In the genomic region with DNA sequence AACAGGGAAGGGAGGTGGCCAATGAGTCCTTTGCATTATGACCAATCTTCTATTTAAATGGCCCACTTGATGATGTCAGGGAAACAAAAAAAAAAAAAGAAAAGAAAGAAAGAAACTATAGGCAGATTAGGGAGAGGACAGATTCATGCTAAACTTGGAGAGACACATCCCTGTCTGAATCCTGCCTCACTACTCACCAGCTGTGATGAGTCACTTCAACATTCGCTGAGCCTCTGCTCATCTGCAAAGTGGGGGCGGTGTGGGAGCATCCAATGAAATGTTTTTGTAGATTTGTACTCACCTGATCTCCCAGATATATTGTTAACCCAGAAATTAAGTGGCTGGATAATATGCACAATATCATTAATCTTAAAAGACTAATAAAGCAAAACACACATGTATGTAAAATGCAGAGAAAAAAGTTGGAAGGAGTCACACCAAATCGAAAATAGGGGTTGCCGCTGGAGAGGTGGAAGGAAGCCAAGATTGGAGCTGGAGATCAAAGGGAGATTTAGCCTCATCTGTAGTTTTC, we compare ENCODE assay signal across 9 cellular contexts. TPM values are rescaled to one million over a fixed set of nuclear protein-coding genes. Genes with fewer than 3 reads are reported as not detected.
DNase-seq lines count a peak whose midpoint lies in the region; ATAC-seq lines count a peak whose summit lies in the region.
"Had no signal": no experiment of that assay in that cellular context is flagged by ENCODE, and none has a peak within 500 bp of the region (broad histone marks: within the 10 kb centered on the region; RNA-seq: fewer than 3 reads in every experiment).

No MANE protein-coding gene starts in this region.

- POLR2A ChIA-PET in naive thymus-derived CD4-positive, alpha-beta T cell (lab: Charles Lee) = no interaction called here

- CTCF ChIA-PET in naive thymus-derived CD4-positive, alpha-beta T cell (lab: Charles Lee) = no interaction called here

- peaks cover 0 to 2% (median 0%) of the 10 kb centered on the region in 7 donors for H3K4me1 Mint-ChIP-seq in naive thymus-derived CD4-positive, alpha-beta T cell

- no peak overlapping the region for H3K27ac ChIP-seq in naive thymus-derived CD4-positive, alpha-beta T cell (ENCODE audit: low read depth, low read length)

- intact Hi-C loops in naive thymus-derived CD4-positive, alpha-beta T cell (cut with micrococcal nuclease) = no loop called here

- no peak overlapping the region for H3K4me3 ChIP-seq in naive thymus-derived CD4-positive, alpha-beta T cell (ENCODE audit: low read length)
- H3K4me3 ChIP-seq: heart right ventricle had no signal

- H3K4me1 ChIP-seq in naive thymus-derived CD4-positive, alpha-beta T cell (ENCODE audit: control insufficient read depth in 2 of 2, insufficient read depth in 2 of 2, low read length in 2 of 2) = no peaks in the 10 kb centered on the region

- no peak overlapping the region for H3K27ac Mint-ChIP-seq in naive thymus-derived CD4-positive, alpha-beta T cell

- H3K36me3 ChIP-seq in naive thymus-derived CD4-positive, alpha-beta T cell (ENCODE audit: control insufficient read depth in 2 of 3, insufficient read depth in 3 of 3, low read length in 3 of 3) = no peaks in the 10 kb centered on the region
- H3K36me3 ChIP-seq: heart right ventricle had no signal

- H3K9me3 Mint-ChIP-seq in naive thymus-derived CD4-positive, alpha-beta T cell = peaks cover 0 to 2% (median 0%) of the 10 kb centered on the region in 11 donors

- no peak for ATAC-seq in HG03097 (IDR thresholded peaks at IDR 0.05; ENCODE audit: low FRiP score, unreplicated experiment)
- no peak for ATAC-seq in naive thymus-derived CD4-positive, alpha-beta T cell

- no peaks in the 10 kb centered on the region for H3K36me3 Mint-ChIP-seq in naive thymus-derived CD4-positive, alpha-beta T cell

- H3K27me3 ChIP-seq in naive thymus-derived CD4-positive, alpha-beta T cell (ENCODE audit: control insufficient read depth in 2 of 2, insufficient read depth in 2 of 2, low read length in 2 of 2) = no peaks in the 10 kb centered on the region
- H3K27me3 ChIP-seq: heart right ventricle had no signal

- DNase-seq in CD1c-positive myeloid dendritic cell (ENCODE audit: extremely low spot score) (peak; percentile 59), LHCN-M2 (ENCODE audit: low read depth) (peak; percentile 80), dermis blood vessel endothelial cell (peak; percentile 46), non-pigmented ciliary epithelial cell (ENCODE audit: low read depth) (peak; percentile 62), NCI-H82 (lab: John Stamatoyannopoulos, UW) (no peak)
- DNase-seq in naive thymus-derived CD4-positive, alpha-beta T cell = no peak
- DNase-seq: heart right ventricle, Kasumi-1 had no signal

- no peaks in the 10 kb centered on the region for H3K9me3 ChIP-seq in naive thymus-derived CD4-positive, alpha-beta T cell (ENCODE audit: control insufficient read depth in 2 of 3, low read length in 3 of 3)
- H3K9me3 ChIP-seq: heart right ventricle had no signal

- H3K4me3 Mint-ChIP-seq in naive thymus-derived CD4-positive, alpha-beta T cell = no peak overlapping the region

- H3K27me3 Mint-ChIP-seq in naive thymus-derived CD4-positive, alpha-beta T cell = peaks cover 0 to 14% (median 0%) of the 10 kb centered on the region in 5 donors

RNA-seq across cellular contexts. Expression of gene ERGIC1, which starts 17.1 kb away (rescaled TPM):
- 152 and 158 TPM in 2 replicates for total RNA-seq in LHCN-M2 (2014; rRNA removed)
- 184 TPM for polyA plus RNA-seq in LHCN-M2 (2012)
- 64.0 and 137 TPM in 2 replicates for total RNA-seq in dermis blood vessel endothelial cell
- 10 to 100 TPM; 44.4 to 71.3 (median 53.5) TPM for total RNA-seq in naive thymus-derived CD4-positive, alpha-beta T cell
- polyA plus RNA-seq in naive thymus-derived CD4-positive, alpha-beta T cell = 10 to 100 TPM; 18.3 to 18.9 TPM

RNA-seq across cellular contexts. Expression of gene DUSP1, which starts 46.0 kb away (rescaled TPM):
- total RNA-seq in LHCN-M2 (2014; rRNA removed) (87.6 and 101 TPM in 2 replicates), dermis blood vessel endothelial cell (105 and 303 TPM in 2 replicates)
- 74.1 TPM for polyA plus RNA-seq in LHCN-M2 (2012)
- 1,000 to 10,000 TPM in 2 of 5 experiments, 10 to 100 TPM in 2, 1 to 10 TPM in 1; 5.4 to 2,522 (median 40.7) TPM for total RNA-seq in naive thymus-derived CD4-positive, alpha-beta T cell
- 10 to 100 TPM; 53.5 to 81.3 TPM for polyA plus RNA-seq in naive thymus-derived CD4-positive, alpha-beta T cell

Comparison
In these comparisons a context has a peak if more than half of its experiments do, and no peak if none do; other contexts are left out.
1. DNase-seq: peak in CD1c-positive myeloid dendritic cell (single experiment), LHCN-M2 (single experiment), dermis blood vessel endothelial cell (single experiment) and non-pigmented ciliary epithelial cell (single experiment); none in naive thymus-derived CD4-positive, alpha-beta T cell (0 of 9) and NCI-H82 (single experiment).